ENCODE assay signal across 1 cellular context in the genomic region with DNA sequence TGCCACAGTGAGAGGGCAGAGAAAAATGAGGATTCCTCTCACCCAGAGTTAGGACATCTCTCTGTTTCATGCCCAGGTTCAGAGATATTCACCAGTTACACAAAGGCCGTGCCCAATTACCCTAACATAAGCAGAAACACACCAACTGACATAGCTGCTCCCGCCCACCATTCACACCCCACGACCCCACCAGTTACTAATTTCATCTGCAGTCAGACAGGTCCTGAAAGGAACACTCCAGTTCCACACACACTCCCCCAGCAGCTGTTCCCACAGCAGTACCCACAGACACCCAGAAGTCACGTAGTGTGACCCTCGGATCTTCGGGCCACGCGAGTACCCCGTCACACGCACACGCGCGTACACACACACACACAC.
TF ChIP-seq lines count a peak whose summit lies in the region.

No MANE protein-coding gene starts in this region.

TF ChIP-seq in HCT116, 20 proteins besides CTCF, POLR2A, EP300 and RAD21:
- TF ChIP-seq, protein P1, sequence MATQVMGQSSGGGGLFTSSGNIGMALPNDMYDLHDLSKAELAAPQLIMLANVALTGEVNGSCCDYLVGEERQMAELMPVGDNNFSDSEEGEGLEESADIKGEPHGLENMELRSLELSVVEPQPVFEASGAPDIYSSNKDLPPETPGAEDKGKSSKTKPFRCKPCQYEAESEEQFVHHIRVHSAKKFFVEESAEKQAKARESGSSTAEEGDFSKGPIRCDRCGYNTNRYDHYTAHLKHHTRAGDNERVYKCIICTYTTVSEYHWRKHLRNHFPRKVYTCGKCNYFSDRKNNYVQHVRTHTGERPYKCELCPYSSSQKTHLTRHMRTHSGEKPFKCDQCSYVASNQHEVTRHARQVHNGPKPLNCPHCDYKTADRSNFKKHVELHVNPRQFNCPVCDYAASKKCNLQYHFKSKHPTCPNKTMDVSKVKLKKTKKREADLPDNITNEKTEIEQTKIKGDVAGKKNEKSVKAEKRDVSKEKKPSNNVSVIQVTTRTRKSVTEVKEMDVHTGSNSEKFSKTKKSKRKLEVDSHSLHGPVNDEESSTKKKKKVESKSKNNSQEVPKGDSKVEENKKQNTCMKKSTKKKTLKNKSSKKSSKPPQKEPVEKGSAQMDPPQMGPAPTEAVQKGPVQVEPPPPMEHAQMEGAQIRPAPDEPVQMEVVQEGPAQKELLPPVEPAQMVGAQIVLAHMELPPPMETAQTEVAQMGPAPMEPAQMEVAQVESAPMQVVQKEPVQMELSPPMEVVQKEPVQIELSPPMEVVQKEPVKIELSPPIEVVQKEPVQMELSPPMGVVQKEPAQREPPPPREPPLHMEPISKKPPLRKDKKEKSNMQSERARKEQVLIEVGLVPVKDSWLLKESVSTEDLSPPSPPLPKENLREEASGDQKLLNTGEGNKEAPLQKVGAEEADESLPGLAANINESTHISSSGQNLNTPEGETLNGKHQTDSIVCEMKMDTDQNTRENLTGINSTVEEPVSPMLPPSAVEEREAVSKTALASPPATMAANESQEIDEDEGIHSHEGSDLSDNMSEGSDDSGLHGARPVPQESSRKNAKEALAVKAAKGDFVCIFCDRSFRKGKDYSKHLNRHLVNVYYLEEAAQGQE (IDR thresholded peaks at IDR 0.05; ENCODE audit: low read depth) = no peak
- TF ChIP-seq, protein P2, sequence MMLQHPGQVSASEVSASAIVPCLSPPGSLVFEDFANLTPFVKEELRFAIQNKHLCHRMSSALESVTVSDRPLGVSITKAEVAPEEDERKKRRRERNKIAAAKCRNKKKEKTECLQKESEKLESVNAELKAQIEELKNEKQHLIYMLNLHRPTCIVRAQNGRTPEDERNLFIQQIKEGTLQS (IDR thresholded peaks at IDR 0.05) = no peak
- TF ChIP-seq FOSL1 (IDR thresholded peaks at IDR 0.05; ENCODE audit: low read depth) = no peak
- TF ChIP-seq EZH2 (IDR thresholded peaks at IDR 0.05) = no peak
- no peak for TF ChIP-seq CBX3 (IDR thresholded peaks at IDR 0.05; ENCODE audit: low read depth)
- TF ChIP-seq EZH2phosphoT487 (IDR thresholded peaks at IDR 0.05; ENCODE audit: borderline replicate concordance) = no peak
- no peak for TF ChIP-seq SIN3A (IDR thresholded peaks at IDR 0.05; ENCODE audit: low read depth)
- no peak for TF ChIP-seq POLR2AphosphoS5 (IDR thresholded peaks at IDR 0.05; ENCODE audit: low read depth, low read length)
- no peak for TF ChIP-seq SRF (IDR thresholded peaks at IDR 0.05; ENCODE audit: low read depth)
- TF ChIP-seq, protein P3, sequence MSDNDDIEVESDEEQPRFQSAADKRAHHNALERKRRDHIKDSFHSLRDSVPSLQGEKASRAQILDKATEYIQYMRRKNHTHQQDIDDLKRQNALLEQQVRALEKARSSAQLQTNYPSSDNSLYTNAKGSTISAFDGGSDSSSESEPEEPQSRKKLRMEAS (IDR thresholded peaks at IDR 0.05) = no peak
- TF ChIP-seq JUND (IDR thresholded peaks at IDR 0.05) = no peak
- TF ChIP-seq ELF1 (IDR thresholded peaks at IDR 0.05; ENCODE audit: borderline replicate concordance, low read depth) = no peak
TF ChIP-seq in HCT116: peak in this region for 0.
